Comparison of ENCODE assay signal across 33 cellular contexts in genomic region chr2:143417428-143417827, GRCh38.
"Had no signal": no experiment of that assay in that cellular context is flagged by ENCODE, and none has a peak within 500 bp of the region (broad histone marks: within the 10 kb centered on the region; RNA-seq: fewer than 3 reads in every experiment).

No MANE protein-coding gene starts in this region.

- H3K9me3 ChIP-seq: ascending aorta had no signal

- H3K36me3 Mint-ChIP-seq: brain had no signal

- H3K27me3 ChIP-seq: ascending aorta, cardiac muscle cell had no signal

- H3K9me3 Mint-ChIP-seq: activated B cell treated with CpG ODN at 0.5 μM for 24 hours; activated CD4-positive, alpha-beta memory T cell treated with anti-CD3 and anti-CD28 coated beads for 36 hours; activated CD4-positive, alpha-beta T cell treated with anti-CD3 and anti-CD28 coated beads, Interleukin-2, amount 10 ng/mL, durations not matched to agents 24 days and 14 days; activated naive CD4-positive, alpha-beta T cell treated with anti-CD3 and anti-CD28 coated beads, Interleukin-2, amount 10 ng/mL, durations not matched to agents 7 days and 5 days; activated naive CD4-positive, alpha-beta T cell treated with anti-CD3 and anti-CD28 coated beads, Interleukin-2, amount 50 U/mL, for 24 hours; activated T-cell treated with anti-CD3 and anti-CD28 coated beads, Interleukin-2, amount 50 U/mL, for 24 hours; activated T-helper 1 cell treated with anti-CD3 and anti-CD28 coated beads, Interleukin-12 subunit alpha, Interleukin-12 subunit beta, Interleukin-2, Interleukin-4 antibody, amounts not matched to agents 30 ng/mL and 10 ng/mL and 1 ng/mL, durations not matched to agents 14 hours and 24 hours and 36 hours; activated T-helper 2 cell treated with anti-CD3 and anti-CD28 coated beads, Interferon-gamma antibody, Interleukin-2, Interleukin-4, amounts not matched to agents 10 μg/mL and 5 μg/mL and 100 μg/mL, durations not matched to agents 14 hours and 24 hours and 36 hours; central memory CD8-positive, alpha-beta T cell; T-helper 2 cell treated with Interferon-gamma antibody and Interleukin-4, amounts not matched to agents 5 μg/mL and 100 μg/mL, for 36 hours had no signal

- H3K4me3 ChIP-seq: ascending aorta, cardiac muscle cell had no signal

- H3K27me3 Mint-ChIP-seq: activated B cell treated with CpG ODN at 0.5 μM for 24 hours; activated CD4-positive, alpha-beta memory T cell treated with anti-CD3 and anti-CD28 coated beads for 36 hours; activated CD4-positive, alpha-beta T cell treated with anti-CD3 and anti-CD28 coated beads, Interleukin-2, amount 10 ng/mL, durations not matched to agents 24 days and 14 days; activated CD8-positive, alpha-beta T cell treated with anti-CD3 and anti-CD28 coated beads for 36 hours; activated naive CD4-positive, alpha-beta T cell treated with anti-CD3 and anti-CD28 coated beads, Interleukin-2, amount 10 ng/mL, durations not matched to agents 7 days and 5 days; activated naive CD4-positive, alpha-beta T cell treated with anti-CD3 and anti-CD28 coated beads, Interleukin-2, amount 50 U/mL, for 24 hours; activated naive CD8-positive, alpha-beta T cell; activated naive CD8-positive, alpha-beta T cell treated with anti-CD3 and anti-CD28 coated beads, Interleukin-2, amount 10 ng/mL, durations not matched to agents 7 days and 5 days; activated naive CD8-positive, alpha-beta T cell treated with anti-CD3 and anti-CD28 coated beads, Interleukin-2, amount 50 U/mL, for 24 hours; activated T-cell treated with anti-CD3 and anti-CD28 coated beads, Interleukin-2, amount 50 U/mL, for 24 hours; brain; central memory CD8-positive, alpha-beta T cell had no signal

- DNase-seq: activated B cell treated with CpG ODN at 0.5 μM for 24 hours; activated CD4-positive, alpha-beta memory T cell treated with anti-CD3 and anti-CD28 coated beads for 36 hours; activated CD4-positive, alpha-beta T cell treated with anti-CD3 and anti-CD28 coated beads for 4 hours; activated CD4-positive, alpha-beta T cell treated with anti-CD3 and anti-CD28 coated beads, Interleukin-2, amount 10 ng/mL, durations not matched to agents 24 days and 14 days; activated CD4-positive, alpha-beta T cell treated with anti-CD3 and anti-CD28 coated beads, Interleukin-2, amount 50 U/mL, for 1 hour; activated CD4-positive, CD25-positive, alpha-beta regulatory T cell treated with anti-CD3 and anti-CD28 coated beads, Interleukin-2, amount 50 U/mL, for 72 hours; activated CD8-positive, alpha-beta memory T cell treated with anti-CD3 and anti-CD28 coated beads, Interleukin-2, amount 50 U/mL, for 4 hours; activated CD8-positive, alpha-beta T cell treated with anti-CD3 and anti-CD28 coated beads for 36 hours; activated effector memory CD4-positive, alpha-beta T cell treated with Interleukin-2 at 50 U/mL for 16 hours; activated gamma-delta T cell; activated naive CD4-positive, alpha-beta T cell treated with anti-CD3 and anti-CD28 coated beads, Interleukin-2, amount 10 ng/mL, durations not matched to agents 7 days and 5 days; activated naive CD4-positive, alpha-beta T cell treated with Interleukin-2 at 50 U/mL for 16 hours; activated naive CD8-positive, alpha-beta T cell treated with anti-CD3 and anti-CD28 coated beads, Interleukin-2, amount 10 ng/mL, durations not matched to agents 7 days and 5 days; activated naive CD8-positive, alpha-beta T cell treated with anti-CD3 and anti-CD28 coated beads, Interleukin-2, amount 50 U/mL, for 24 hours; activated T-cell treated with anti-CD3 and anti-CD28 coated beads, Interleukin-2, amount 50 U/mL, for 24 hours; activated T-cell treated with anti-CD3 and anti-CD28 coated beads, Interleukin-2, amount 50 U/mL, for 48 hours; amygdala; anterior cingulate cortex; caudate nucleus; cerebellar nuclear complex; SW 1271; T-helper 2 cell; T-helper 9 cell had no signal

- H3K27ac Mint-ChIP-seq: activated B cell treated with CpG ODN at 0.5 μM for 24 hours; activated CD4-positive, alpha-beta memory T cell treated with anti-CD3 and anti-CD28 coated beads for 36 hours; activated CD4-positive, alpha-beta T cell treated with anti-CD3 and anti-CD28 coated beads, Interleukin-2, amount 10 ng/mL, durations not matched to agents 24 days and 14 days; activated naive CD4-positive, alpha-beta T cell treated with anti-CD3 and anti-CD28 coated beads, Interleukin-2, amount 10 ng/mL, durations not matched to agents 7 days and 5 days; activated naive CD4-positive, alpha-beta T cell treated with anti-CD3 and anti-CD28 coated beads, Interleukin-2, amount 50 U/mL, for 24 hours; activated naive CD8-positive, alpha-beta T cell treated with anti-CD3 and anti-CD28 coated beads, Interleukin-2, amount 10 ng/mL, durations not matched to agents 7 days and 5 days; activated naive CD8-positive, alpha-beta T cell treated with anti-CD3 and anti-CD28 coated beads, Interleukin-2, amount 50 U/mL, for 24 hours; activated T-cell treated with anti-CD3 and anti-CD28 coated beads, Interleukin-2, amount 50 U/mL, for 24 hours; activated T-helper 1 cell treated with anti-CD3 and anti-CD28 coated beads, Interleukin-12 subunit alpha, Interleukin-12 subunit beta, Interleukin-2, Interleukin-4 antibody, amounts not matched to agents 30 ng/mL and 10 ng/mL and 1 ng/mL, durations not matched to agents 14 hours and 24 hours and 36 hours; activated T-helper 2 cell treated with anti-CD3 and anti-CD28 coated beads, Interferon-gamma antibody, Interleukin-2, Interleukin-4, amounts not matched to agents 10 μg/mL and 5 μg/mL and 100 μg/mL, durations not matched to agents 14 hours and 24 hours and 36 hours; brain had no signal

- H3K36me3 ChIP-seq: ascending aorta, cardiac muscle cell had no signal

- H3K4me1 ChIP-seq: ascending aorta had no signal

- H3K4me1 Mint-ChIP-seq: brain had no signal

- ATAC-seq: activated CD8-positive, alpha-beta T cell treated with anti-CD3 and anti-CD28 coated beads for 36 hours; activated naive CD8-positive, alpha-beta T cell treated with anti-CD3 and anti-CD28 coated beads, Interleukin-2, amount 50 U/mL, for 24 hours had no signal

- H3K27ac ChIP-seq: ascending aorta, cardiac muscle cell, VCaP had no signal

- H3K4me3 Mint-ChIP-seq: activated B cell treated with CpG ODN at 0.5 μM for 24 hours; activated CD4-positive, alpha-beta memory T cell treated with anti-CD3 and anti-CD28 coated beads for 36 hours; activated CD4-positive, alpha-beta T cell treated with anti-CD3 and anti-CD28 coated beads, Interleukin-2, amount 10 ng/mL, durations not matched to agents 24 days and 14 days; activated CD8-positive, alpha-beta T cell treated with anti-CD3 and anti-CD28 coated beads for 36 hours; activated naive CD4-positive, alpha-beta T cell treated with anti-CD3 and anti-CD28 coated beads, Interleukin-2, amount 10 ng/mL, durations not matched to agents 7 days and 5 days; activated naive CD4-positive, alpha-beta T cell treated with anti-CD3 and anti-CD28 coated beads, Interleukin-2, amount 50 U/mL, for 24 hours; activated naive CD8-positive, alpha-beta T cell; activated naive CD8-positive, alpha-beta T cell treated with anti-CD3 and anti-CD28 coated beads, Interleukin-2, amount 10 ng/mL, durations not matched to agents 7 days and 5 days; activated naive CD8-positive, alpha-beta T cell treated with anti-CD3 and anti-CD28 coated beads, Interleukin-2, amount 50 U/mL, for 24 hours; activated T-cell treated with anti-CD3 and anti-CD28 coated beads, Interleukin-2, amount 50 U/mL, for 24 hours; activated T-helper 1 cell treated with anti-CD3 and anti-CD28 coated beads, Interleukin-12 subunit alpha, Interleukin-12 subunit beta, Interleukin-2, Interleukin-4 antibody, amounts not matched to agents 30 ng/mL and 10 ng/mL and 1 ng/mL, durations not matched to agents 14 hours and 24 hours and 36 hours; brain; central memory CD8-positive, alpha-beta T cell; T-helper 2 cell treated with Interferon-gamma antibody and Interleukin-4, amounts not matched to agents 5 μg/mL and 100 μg/mL, for 36 hours had no signal
